In genomic region chrX:96837808-96838207, GRCh38 we compare ENCODE assay signal across 18 cellular contexts. TPM values are rescaled to one million over a fixed set of nuclear protein-coding genes. Genes with fewer than 3 reads are reported as not detected.
DNase-seq lines count a peak whose midpoint lies in the region; ATAC-seq, FAIRE-seq and TF ChIP-seq lines count a peak whose summit lies in the region.
"Had no signal": no experiment of that assay in that cellular context is flagged by ENCODE, and none has a peak within 500 bp of the region (broad histone marks: within the 10 kb centered on the region; RNA-seq: fewer than 3 reads in every experiment).

No MANE protein-coding gene starts in this region.

- H3K9me3 ChIP-seq in GM23248 (ENCODE audit: low read depth) (no peaks in the 10 kb centered on the region), endodermal cell (ENCODE audit: control insufficient read depth, low read length) (no peaks in the 10 kb centered on the region), WERI-Rb-1 (ENCODE audit: severe bottlenecking) (no peaks in the 10 kb centered on the region), gastroesophageal sphincter (no peaks in the 10 kb centered on the region)
- H3K9me3 ChIP-seq: BE2C had no signal

- no peaks in the 10 kb centered on the region for H4K20me1 ChIP-seq in GM23248 (ENCODE audit: insufficient read depth)

- H3K27ac ChIP-seq in GM23248 (no peak overlapping the region), endodermal cell (ENCODE audit: low read depth, low read length) (no peak overlapping the region), WERI-Rb-1 (no peak overlapping the region), gastroesophageal sphincter (no peak overlapping the region)
- H3K27ac ChIP-seq: brain microvascular endothelial cell had no signal

- H3K9ac ChIP-seq in GM23248 (no peak overlapping the region), endodermal cell (ENCODE audit: extremely low read depth, low read length, poor library complexity, severe bottlenecking) (no peak overlapping the region)

- H2AFZ ChIP-seq in GM23248, result no peak overlapping the region

- DNase-seq in GM23248 (peak; percentile 7), RCC 7860 (ENCODE audit: low spot score) (peak; percentile 3), endodermal cell (no peak), retinal pigment epithelial cell (ENCODE audit: low read depth) (peak; percentile 11), WERI-Rb-1 (no peak), NCI-H187 (lab: John Stamatoyannopoulos, UW) (no peak)
- DNase-seq: activated CD4-positive, alpha-beta T cell treated with anti-CD3 and anti-CD28 coated beads for 1 hour; activated CD8-positive, alpha-beta memory T cell treated with anti-CD3 and anti-CD28 coated beads, Interleukin-2, amount 50 U/mL, for 4 hours; BE2C; brain microvascular endothelial cell; NCI-H1048; NCI-H82; occipital lobe; stimulated activated CD4-positive, alpha-beta T cell treated with anti-CD3 and anti-CD28 coated beads, Interleukin-4, amount 100 ng/mL, for 1 hour; T-helper 2 cell had no signal

- H3K27me3 ChIP-seq in GM23248 (replicated peaks; ENCODE audit: insufficient read depth) (no peaks in the 10 kb centered on the region), endodermal cell (ENCODE audit: control insufficient read depth, insufficient read depth, low read length, poor library complexity, severe bottlenecking) (no peaks in the 10 kb centered on the region), WERI-Rb-1 (ENCODE audit: insufficient read depth, low read depth, severe bottlenecking) (no peaks in the 10 kb centered on the region), gastroesophageal sphincter (no peaks in the 10 kb centered on the region)
- H3K27me3 ChIP-seq: BE2C, brain microvascular endothelial cell had no signal

- H3K4me1 Mint-ChIP-seq in endodermal cell, result peaks cover 47% of the 10 kb centered on the region

- H3K36me3 ChIP-seq in GM23248 (ENCODE audit: low read depth) (no peaks in the 10 kb centered on the region), endodermal cell (ENCODE audit: control insufficient read depth, insufficient read depth, low read length) (no peaks in the 10 kb centered on the region), WERI-Rb-1 (no peaks in the 10 kb centered on the region), gastroesophageal sphincter (no peaks in the 10 kb centered on the region)
- H3K36me3 ChIP-seq: BE2C, brain microvascular endothelial cell had no signal

- FAIRE-seq in RCC 7860 (lab: Jason Lieb, UNC), result no peak
- FAIRE-seq: D721Med, K562 had no signal

- ATAC-seq in gastroesophageal sphincter, result no peak
- ATAC-seq: K562 had no signal

- H3K9me3 Mint-ChIP-seq in endodermal cell, result no peaks in the 10 kb centered on the region

- no peaks in the 10 kb centered on the region for H3K27me3 Mint-ChIP-seq in endodermal cell (ENCODE audit: insufficient read depth)

- H3K4me2 ChIP-seq in GM23248 (ENCODE audit: unreplicated experiment), result no peak overlapping the region

- H3K4me3 Mint-ChIP-seq in endodermal cell, result no peak overlapping the region

- H3K4me3 ChIP-seq in GM23248 (no peak overlapping the region), endodermal cell (ENCODE audit: low read length) (no peak overlapping the region), retinal pigment epithelial cell (ENCODE audit: low read length) (no peak overlapping the region), WERI-Rb-1 (ENCODE audit: low read depth, low read length) (no peak overlapping the region), gastroesophageal sphincter (no peak overlapping the region)
- H3K4me3 ChIP-seq: K562 had no signal

- H3K27ac Mint-ChIP-seq in endodermal cell, result peak overlapping the region; percentile 42

- in situ Hi-C loops in GM23248 (cut with MboI), result no loop called here

- TF ChIP-seq CTCF in endodermal cell (conservative IDR thresholded peaks at IDR 0.05) (no peak), retinal pigment epithelial cell (conservative IDR thresholded peaks at IDR 0.05; ENCODE audit: low read depth, low read length) (no peak), WERI-Rb-1 (IDR thresholded peaks at IDR 0.05; ENCODE audit: low read depth, low read length) (no peak), gastroesophageal sphincter (IDR thresholded peaks at IDR 0.05) (no peak)

- H3K36me3 Mint-ChIP-seq in endodermal cell (ENCODE audit: low read depth), result no peaks in the 10 kb centered on the region

- no peaks in the 10 kb centered on the region for H3K9me2 ChIP-seq in GM23248 (ENCODE audit: insufficient read depth)

- TF ChIP-seq POLR2A in gastroesophageal sphincter (IDR thresholded peaks at IDR 0.05), result no peak

- no peaks in the 10 kb centered on the region for H3K4me1 ChIP-seq in GM23248 (ENCODE audit: insufficient read depth)
- H3K4me1 ChIP-seq in endodermal cell (ENCODE audit: control insufficient read depth, insufficient read depth, low read length), result peaks cover 4% of the 10 kb centered on the region
- no peaks in the 10 kb centered on the region for H3K4me1 ChIP-seq in gastroesophageal sphincter
- H3K4me1 ChIP-seq: BE2C had no signal

- TF ChIP-seq EP300 in gastroesophageal sphincter (IDR thresholded peaks at IDR 0.05), result no peak

- 65 to 70% methylated on average over 3 of the region's 3 CpGs for WGBS in GM23248 (ENCODE audit: low coverage in 1 of 2, low lambda C conversion rate in 2 of 2, missing lambda C conversion rate in 2 of 2), 2 experiments
- 95% methylated on average over 2 of the region's 3 CpGs; no CpG with 5 or more reads in 1 of the 2 experiments for WGBS in endodermal cell (ENCODE audit: insufficient coverage in 1 of 2, insufficient read length in 1 of 2), 2 experiments
- WGBS in gastroesophageal sphincter (ENCODE audit: low coverage in 1 of 2), 2 donors, result 59 to 82% methylated on average over 2 to 3 of the region's 3 CpGs

- no peaks in the 10 kb centered on the region for H3F3A ChIP-seq in GM23248 (ENCODE audit: insufficient read depth)

- no peaks in the 10 kb centered on the region for H3K79me2 ChIP-seq in GM23248 (ENCODE audit: insufficient read depth)

RNA-seq across cellular contexts. Expression of gene RPA4, which starts 45.9 kb away (rescaled TPM):
- total RNA-seq in GM23248 (2014; rRNA removed; shearing (Covaris generic)), result 0.65 TPM in 1 of 2 replicates, not detected in the other
- 0.11 and 0.15 TPM in 2 replicates for polyA plus RNA-seq in GM23248 (2016; fragmentation: Nextera tagmentation; extraction: Ambion mirVana)
- total RNA-seq in endodermal cell (1 to 10 TPM in 1 of 2 donors, under 1 TPM in 1; 0.22 to 1.8 TPM), gastroesophageal sphincter (1 to 10 TPM in 2 of 4 donors, under 1 TPM in 1, not detected in 1; 0.77 to 6.1 (median 4.2) TPM)
- polyA plus RNA-seq in endodermal cell (2013, experiment 1 of 2), result not detected
- 0.21 TPM for polyA plus RNA-seq in endodermal cell (2013, experiment 2 of 2)
- total RNA-seq: K562 had no signal

Comparison
In these comparisons a context has a peak if more than half of its experiments do, and no peak if none do; other contexts are left out.
1. DNase-seq: peak in GM23248 (single experiment), RCC 7860 (single experiment) and retinal pigment epithelial cell (single experiment); none in endodermal cell (single experiment), WERI-Rb-1 (single experiment) and NCI-H187 (0 of 2).